18 cellular contexts compared by ENCODE assay signal in the genomic region with DNA sequence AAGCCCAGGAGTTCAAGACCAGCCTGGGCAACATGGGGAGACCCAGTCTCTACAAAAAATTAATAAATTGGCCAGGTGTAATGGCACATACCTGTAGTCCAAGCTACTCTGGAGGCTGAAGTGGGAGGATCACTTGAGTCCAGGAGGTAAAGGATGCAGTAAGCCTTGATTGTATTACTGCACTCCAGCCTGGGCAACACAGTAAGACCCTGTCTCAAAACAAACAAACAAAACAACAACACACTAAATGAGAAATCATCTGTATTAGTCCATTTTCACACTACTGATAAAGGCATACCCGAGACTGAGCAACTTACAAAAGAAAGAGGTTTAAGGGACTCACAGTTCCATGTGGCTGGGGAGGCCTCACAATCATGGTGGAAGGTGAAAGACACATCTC.
"Had no signal": no experiment of that assay in that cellular context is flagged by ENCODE, and none has a peak within 500 bp of the region (broad histone marks: within the 10 kb centered on the region; RNA-seq: fewer than 3 reads in every experiment).

No MANE protein-coding gene starts in this region.

- H3K9me3 Mint-ChIP-seq: activated naive CD8-positive, alpha-beta T cell treated with anti-CD3 and anti-CD28 coated beads for 36 hours; activated T-cell treated with anti-CD3 and anti-CD28 coated beads, Interleukin-2, amount 50 U/mL, for 24 hours; activated T-helper 17 cell treated with anti-CD3 and anti-CD28 coated beads, Interleukin-2, amount 50 U/mL, for 72 hours; memory B cell; T-cell had no signal

- H3K4me3 ChIP-seq: gastroesophageal sphincter, mucosa of descending colon, tibial nerve had no signal

- H3K27me3 Mint-ChIP-seq: activated CD4-positive, alpha-beta T cell treated with anti-CD3 and anti-CD28 coated beads for 36 hours; activated naive CD8-positive, alpha-beta T cell treated with anti-CD3 and anti-CD28 coated beads for 36 hours; activated T-cell treated with anti-CD3 and anti-CD28 coated beads, Interleukin-2, amount 50 U/mL, for 24 hours; activated T-helper 17 cell treated with anti-CD3 and anti-CD28 coated beads, Interleukin-2, amount 50 U/mL, for 72 hours; memory B cell; T-cell had no signal

- H3K4me3 Mint-ChIP-seq: activated CD4-positive, alpha-beta T cell treated with anti-CD3 and anti-CD28 coated beads for 36 hours; activated naive CD8-positive, alpha-beta T cell treated with anti-CD3 and anti-CD28 coated beads for 36 hours; activated T-cell treated with anti-CD3 and anti-CD28 coated beads, Interleukin-2, amount 50 U/mL, for 24 hours; activated T-helper 17 cell treated with anti-CD3 and anti-CD28 coated beads, Interleukin-2, amount 50 U/mL, for 72 hours; memory B cell; T-cell had no signal

- H3K36me3 Mint-ChIP-seq: activated naive CD8-positive, alpha-beta T cell treated with anti-CD3 and anti-CD28 coated beads for 36 hours; T-cell had no signal

- H3K36me3 ChIP-seq: gastroesophageal sphincter, tibial nerve had no signal

- H3K4me1 Mint-ChIP-seq: activated T-helper 17 cell treated with anti-CD3 and anti-CD28 coated beads, Interleukin-2, amount 50 U/mL, for 72 hours had no signal

- H3K27ac Mint-ChIP-seq: activated CD4-positive, alpha-beta T cell treated with anti-CD3 and anti-CD28 coated beads for 36 hours; activated naive CD8-positive, alpha-beta T cell treated with anti-CD3 and anti-CD28 coated beads for 36 hours; activated T-cell treated with anti-CD3 and anti-CD28 coated beads, Interleukin-2, amount 50 U/mL, for 24 hours; activated T-helper 17 cell treated with anti-CD3 and anti-CD28 coated beads, Interleukin-2, amount 50 U/mL, for 72 hours; memory B cell; T-cell had no signal

- H3K27ac ChIP-seq: tibial nerve had no signal

- DNase-seq: activated CD4-positive, alpha-beta T cell treated with anti-CD3 and anti-CD28 coated beads for 36 hours; activated CD4-positive, alpha-beta T cell treated with anti-CD3 and anti-CD28 coated beads, Interleukin-2, amount 50 U/mL, for 4 hours; activated CD8-positive, alpha-beta memory T cell treated with anti-CD3 and anti-CD28 coated beads for 24 hours; activated CD8-positive, alpha-beta memory T cell treated with anti-CD3 and anti-CD28 coated beads, Interleukin-2, amount 50 U/mL, for 4 hours; activated naive CD8-positive, alpha-beta T cell treated with anti-CD3 and anti-CD28 coated beads for 36 hours; activated T-cell treated with anti-CD3 and anti-CD28 coated beads, Interleukin-2, amount 50 U/mL, for 24 hours; central memory CD4-positive, alpha-beta T cell; dermis blood vessel endothelial cell; effector CD8-positive, alpha-beta T cell; left colon; mucosa of descending colon; stimulated activated CD4-positive, alpha-beta T cell treated with anti-CD3 and anti-CD28 coated beads, Interleukin-4, amount 100 ng/mL, for 24 hours; stimulated activated naive CD4-positive, alpha-beta T cell treated with Interleukin-2 at 50 U/mL for 16 hours; T-cell had no signal

- H3K27me3 ChIP-seq: gastroesophageal sphincter, tibial nerve had no signal

- ATAC-seq: activated CD4-positive, alpha-beta T cell treated with anti-CD3 and anti-CD28 coated beads for 36 hours; activated T-helper 17 cell treated with anti-CD3 and anti-CD28 coated beads, Interleukin-2, amount 50 U/mL, for 72 hours; gastroesophageal sphincter; left colon; mucosa of descending colon; T-cell had no signal

- H3K9me3 ChIP-seq: gastroesophageal sphincter, mucosa of descending colon, tibial nerve had no signal
